6 cellular contexts compared by ENCODE assay signal in genomic region chr2:26750477-26750876, GRCh38. TPM values are rescaled to one million over a fixed set of nuclear protein-coding genes. Genes with fewer than 3 reads are reported as not detected.
"Had no signal": no experiment of that assay in that cellular context is flagged by ENCODE, and none has a peak within 500 bp of the region (broad histone marks: within the 10 kb centered on the region; RNA-seq: fewer than 3 reads in every experiment).

No MANE protein-coding gene starts in this region.

RNA-seq across cellular contexts. Expression of gene CENPA, which starts 35.4 kb away (rescaled TPM):
- polyA plus RNA-seq: naive thymus-derived CD4-positive, alpha-beta T cell had no signal

RNA-seq across cellular contexts. Expression of gene KCNK3, which starts 58.0 kb away (rescaled TPM):
- total RNA-seq: activated B cell treated with CpG ODN at 0.5 μM for 24 hours; activated CD4-positive, alpha-beta memory T cell treated with anti-CD3 and anti-CD28 coated beads for 36 hours; activated naive CD4-positive, alpha-beta T cell treated with anti-CD3 and anti-CD28 coated beads, Interleukin-2, amount 50 U/mL, for 72 hours; activated T-helper 1 cell treated with anti-CD3 and anti-CD28 coated beads, Interleukin-12 subunit alpha, Interleukin-12 subunit beta, Interleukin-2, Interleukin-4 antibody, amounts not matched to agents 30 ng/mL and 10 ng/mL and 1 ng/mL, durations not matched to agents 14 hours and 24 hours and 36 hours; lung microvascular endothelial cell; naive thymus-derived CD4-positive, alpha-beta T cell had no signal
- polyA plus RNA-seq: naive thymus-derived CD4-positive, alpha-beta T cell had no signal
